Comparison of ENCODE assay signal across 21 cellular contexts in the genomic region with DNA sequence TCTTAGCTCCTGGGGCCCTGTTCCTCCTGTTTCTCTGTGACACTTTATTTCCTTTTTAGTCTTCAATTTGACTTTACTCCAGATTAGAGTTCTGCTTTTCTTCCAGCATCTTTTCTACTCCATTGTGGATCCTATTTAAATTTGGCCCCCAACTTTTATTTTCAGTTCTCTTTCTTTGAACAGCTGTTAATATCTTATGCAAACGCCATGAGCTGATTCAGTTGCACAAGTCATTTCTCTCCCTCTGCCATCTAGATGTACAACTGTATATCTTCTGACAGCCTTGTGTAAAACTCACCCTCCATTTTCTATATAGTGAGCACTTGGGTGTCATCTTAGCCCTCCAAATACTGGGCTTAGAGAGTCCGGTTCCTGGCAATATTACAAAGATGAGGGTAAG. TPM values are rescaled to one million over a fixed set of nuclear protein-coding genes. Genes with fewer than 3 reads are reported as not detected.
A peak's percentile ranks its signal among the peaks of the same experiment; 100 is the strongest.
DNase-seq lines count a peak whose midpoint lies in the region; ATAC-seq lines count a peak whose summit lies in the region.
"Had no signal": no experiment of that assay in that cellular context is flagged by ENCODE, and none has a peak within 500 bp of the region (broad histone marks: within the 10 kb centered on the region; RNA-seq: fewer than 3 reads in every experiment).

No MANE protein-coding gene starts in this region.

- ATAC-seq in GM18867 (IDR thresholded peaks at IDR 0.05; ENCODE audit: unreplicated experiment) (peak; percentile 78), GM21576 (IDR thresholded peaks at IDR 0.05; ENCODE audit: unreplicated experiment) (peak; percentile 53), HG03520 (IDR thresholded peaks at IDR 0.05; ENCODE audit: unreplicated experiment) (peak; percentile 69), memory B cell (ENCODE audit: low read depth) (peak; percentile 29)
- ATAC-seq: esophagus mucosa, GM23338 had no signal

- H3K4me3 Mint-ChIP-seq in memory B cell: no peak overlapping the region
- H3K4me3 Mint-ChIP-seq: GM23338 had no signal

- H3K36me3 Mint-ChIP-seq in memory B cell: no peaks in the 10 kb centered on the region

- DNase-seq in memory B cell (ENCODE audit: low spot score in 2 of 2): no peak
- DNase-seq in mucosa of gallbladder (ENCODE audit: low spot score): no peak
- DNase-seq in germinal center (ENCODE audit: low spot score): no peak
- DNase-seq in stimulated activated CD8-positive, alpha-beta memory T cell treated with anti-CD3 and anti-CD28 coated beads, Interleukin-4, amount 100 ng/mL, for 48 hours: no peak
- DNase-seq in C1 segment of cervical spinal cord (lab: John Stamatoyannopoulos, UW): no peak
- DNase-seq: activated CD4-positive, CD25-positive, alpha-beta regulatory T cell; activated naive CD4-positive, alpha-beta T cell; AML-193; DMS 273 treated with DMSO at 0.1 percent for 48 hours; heart right ventricle; islet precursor cell; NCI-H1694; NCI-H524; small intestine; stimulated activated naive CD4-positive, alpha-beta T cell had no signal

- no peaks in the 10 kb centered on the region for H3K9me3 Mint-ChIP-seq in memory B cell
- H3K9me3 Mint-ChIP-seq: GM23338 had no signal

- peaks cover 6% of the 10 kb centered on the region for H3K27me3 Mint-ChIP-seq in memory B cell

- peaks cover 3% of the 10 kb centered on the region for H3K4me1 Mint-ChIP-seq in memory B cell

- H3K27ac Mint-ChIP-seq in memory B cell: no peak overlapping the region
- H3K27ac Mint-ChIP-seq: GM23338 had no signal

RNA-seq across cellular contexts. Expression of gene SPATA17, which starts 42.2 kb away (rescaled TPM):
- 1.8 TPM for total RNA-seq in mucosa of gallbladder
- total RNA-seq: T-helper 1 cell treated with Interleukin-12 subunit alpha and Interleukin-12 subunit beta and Interleukin-4 antibody, amounts not matched to agents 30 ng/mL and 1 ng/mL, for 36 hours had no signal

RNA-seq across cellular contexts. Expression of gene GPATCH2, which starts 42.5 kb away (rescaled TPM):
- 13.2 TPM for total RNA-seq in mucosa of gallbladder
